Comparison of ENCODE assay signal across 20 cellular contexts in genomic region chr1:229882621-229883020, GRCh38.
A peak's percentile ranks its signal among the peaks of the same experiment; 100 is the strongest.
DNase-seq lines count a peak whose midpoint lies in the region; ATAC-seq lines count a peak whose summit lies in the region.
"Had no signal": no experiment of that assay in that cellular context is flagged by ENCODE, and none has a peak within 500 bp of the region (broad histone marks: within the 10 kb centered on the region; RNA-seq: fewer than 3 reads in every experiment).

No MANE protein-coding gene starts in this region.

- H3K36me3 ChIP-seq in BLaER1 treated with 17β-estradiol and CSF1 and Interleukin-3, amounts not matched to agents 10 nM and 100 nM, result no peaks in the 10 kb centered on the region
- no peaks in the 10 kb centered on the region for H3K36me3 ChIP-seq in neuronal stem cell (replicated peaks in 1 of 2; ENCODE audit: control insufficient read depth in 2 of 2, insufficient read depth in 2 of 2, low read length in 2 of 2)

- no peak overlapping the region; a peak in 1 of 22 replicates for H3K27ac ChIP-seq in BLaER1 treated with 17β-estradiol and CSF1 and Interleukin-3, amounts not matched to agents 10 nM and 100 nM
- H3K27ac ChIP-seq in neuronal stem cell (replicated peaks; ENCODE audit: low read length), result no peak overlapping the region
- H3K27ac ChIP-seq: GM23248, HL-60, RWPE1 had no signal

- no peak overlapping the region for H3K4ac ChIP-seq in neuronal stem cell (ENCODE audit: low read length)

- no CpG with 5 or more reads among the region's 5 CpGs for WGBS in neuronal stem cell (ENCODE audit: extremely low coverage in 2 of 2, insufficient read length in 2 of 2, insufficient replicate concordance in 1 of 2), 2 donors

- H3K27ac Mint-ChIP-seq in activated T-cell treated with anti-CD3 and anti-CD28 coated beads, Interleukin-2, amount 50 U/mL, for 24 hours, result no peak overlapping the region
- H3K27ac Mint-ChIP-seq: CD14-positive monocyte had no signal

- H3K9me3 ChIP-seq in BLaER1 treated with 17β-estradiol and CSF1 and Interleukin-3, amounts not matched to agents 10 nM and 100 nM (replicated peaks in 1 of 11), result no peaks in the 10 kb centered on the region
- H3K9me3 ChIP-seq in neuronal stem cell (replicated peaks in 1 of 2; ENCODE audit: control insufficient read depth in 2 of 2, insufficient read depth in 1 of 2, low read depth in 1 of 2, low read length in 2 of 2), result no peaks in the 10 kb centered on the region

- no peak overlapping the region for H2BK5ac ChIP-seq in neuronal stem cell (ENCODE audit: low read length)

- H3K4me3 ChIP-seq in BLaER1 treated with 17β-estradiol and CSF1 and Interleukin-3, amounts not matched to agents 10 nM and 100 nM, result no peak overlapping the region
- H3K4me3 ChIP-seq in neuronal stem cell (ENCODE audit: low read length in 2 of 2), result no peak overlapping the region
- H3K4me3 ChIP-seq: GM23248 had no signal

- H4K8ac ChIP-seq in neuronal stem cell (ENCODE audit: low read depth, low read length), result no peak overlapping the region

- no peaks in the 10 kb centered on the region for H3K36me3 Mint-ChIP-seq in activated T-cell treated with anti-CD3 and anti-CD28 coated beads, Interleukin-2, amount 50 U/mL, for 24 hours (ENCODE audit: low read depth)
- H3K36me3 Mint-ChIP-seq: CD14-positive monocyte had no signal

- peaks cover 34% of the 10 kb centered on the region for H3K27me3 Mint-ChIP-seq in activated T-cell treated with anti-CD3 and anti-CD28 coated beads, Interleukin-2, amount 50 U/mL, for 24 hours

- H4K91ac ChIP-seq in neuronal stem cell (ENCODE audit: low read depth, low read length, poor library complexity), result no peak overlapping the region

- peaks cover 9 to 17% (median 13%) of the 10 kb centered on the region in 10 experiments for H3K4me1 ChIP-seq in BLaER1 treated with 17β-estradiol and CSF1 and Interleukin-3, amounts not matched to agents 10 nM and 100 nM
- peaks cover 0 to 2% of the 10 kb centered on the region in 2 donors for H3K4me1 ChIP-seq in neuronal stem cell (ENCODE audit: control insufficient read depth in 2 of 2, insufficient read depth in 1 of 2, low read depth in 1 of 2, low read length in 2 of 2)

- peak; percentile 34 for DNase-seq in NCI-H69 (lab: John Stamatoyannopoulos, UW)
- DNase-seq in ecto neural progenitor cell (ENCODE audit: low spot score), result peak; percentile 22
- DNase-seq in neuronal stem cell (ENCODE audit: low spot score), result no peak
- no peak for DNase-seq in NOMO-1 (lab: John Stamatoyannopoulos, UW; ENCODE audit: unreplicated experiment in 2 of 2)
- no peak for DNase-seq in activated T-cell treated with anti-CD3 and anti-CD28 coated beads, Interleukin-2, amount 50 U/mL, for 24 hours
- DNase-seq: DMS 273 treated with DMSO at 0.1 percent for 48 hours, GM23248, NCI-H1417 treated with DMSO at 0.1 percent for 48 hours, NCI-H2081, NCI-H2171 treated with DMSO at 0.1 percent for 48 hours, NCI-H446, NCI-H526 treated with DMSO at 0.1 percent for 48 hours, SIG-M5, T-helper 1 cell had no signal

- no peak overlapping the region for H2BK12ac ChIP-seq in neuronal stem cell (ENCODE audit: low read length)

- no peak overlapping the region for H3K14ac ChIP-seq in neuronal stem cell (ENCODE audit: low read length)

- H2AK5ac ChIP-seq in neuronal stem cell (ENCODE audit: low read depth, low read length), result no peak overlapping the region

- H3K23ac ChIP-seq in neuronal stem cell (ENCODE audit: low read depth, low read length, poor library complexity), result no peak overlapping the region

- H3K9ac ChIP-seq in BLaER1 treated with 17β-estradiol and CSF1 and Interleukin-3, amounts not matched to agents 10 nM and 100 nM, result 0 out of 22 replicates have a peak overlapping the region, but pooled peaks of 1 of the 11 experiments have one; percentile 5
- H3K9ac ChIP-seq in neuronal stem cell (ENCODE audit: low read depth, low read length, poor library complexity), result no peak overlapping the region
- H3K9ac ChIP-seq: GM23248 had no signal

- H3K4me1 Mint-ChIP-seq in activated T-cell treated with anti-CD3 and anti-CD28 coated beads, Interleukin-2, amount 50 U/mL, for 24 hours (ENCODE audit: low read depth), result no peaks in the 10 kb centered on the region
- H3K4me1 Mint-ChIP-seq: CD14-positive monocyte had no signal

- ATAC-seq in GM18868 (IDR thresholded peaks at IDR 0.05; ENCODE audit: unreplicated experiment), result no peak
- ATAC-seq: SK-N-SH treated with all-trans-retinoic acid at 6 μM for 48 hours had no signal

- H3K4me3 Mint-ChIP-seq in activated T-cell treated with anti-CD3 and anti-CD28 coated beads, Interleukin-2, amount 50 U/mL, for 24 hours, result no peak overlapping the region
- H3K4me3 Mint-ChIP-seq: CD14-positive monocyte had no signal

- H3K9me3 Mint-ChIP-seq in activated T-cell treated with anti-CD3 and anti-CD28 coated beads, Interleukin-2, amount 50 U/mL, for 24 hours, result no peaks in the 10 kb centered on the region

- H3K79me1 ChIP-seq in neuronal stem cell (ENCODE audit: low read depth, low read length), result no peaks in the 10 kb centered on the region

- H3K18ac ChIP-seq in neuronal stem cell (ENCODE audit: low read length), result peak overlapping the region; percentile 55

- H2BK15ac ChIP-seq in neuronal stem cell (ENCODE audit: low read length), result no peak overlapping the region

- H3K27me3 ChIP-seq in BLaER1 treated with 17β-estradiol and CSF1 and Interleukin-3, amounts not matched to agents 10 nM and 100 nM, result no peaks in the 10 kb centered on the region
- peaks cover 0 to 3% (median 0%) of the 10 kb centered on the region in 3 experiments for H3K27me3 ChIP-seq in neuronal stem cell (ENCODE audit: control insufficient read depth in 3 of 3, insufficient read depth in 3 of 3, low read depth in 1 of 3, low read length in 3 of 3)

- H2AFZ ChIP-seq in neuronal stem cell (ENCODE audit: low read length), result no peak overlapping the region
- H2AFZ ChIP-seq: GM23248 had no signal

- H3K4me2 ChIP-seq in BLaER1 treated with 17β-estradiol and CSF1 and Interleukin-3, amounts not matched to agents 10 nM and 100 nM, result peak overlapping the region; percentile 36 to 83 (median 69); a peak in 21 of 22 replicates
- H3K4me2 ChIP-seq in neuronal stem cell (ENCODE audit: insufficient read depth, low read length, poor library complexity, severe bottlenecking), result no peak overlapping the region

- H2BK120ac ChIP-seq in neuronal stem cell (ENCODE audit: low read depth, low read length), result no peak overlapping the region

- H4K20me1 ChIP-seq in BLaER1 treated with 17β-estradiol and CSF1 and Interleukin-3, amounts not matched to agents 10 nM and 100 nM, result no peaks in the 10 kb centered on the region

Comparison
In these comparisons a context has a peak if more than half of its experiments do, and no peak if none do; other contexts are left out.
1. DNase-seq: peak in NCI-H69 (single experiment) and ecto neural progenitor cell (single experiment); none in neuronal stem cell (single experiment), NOMO-1 (0 of 2) and activated T-cell treated with anti-CD3 and anti-CD28 coated beads, Interleukin-2, amount 50 U/mL, for 24 hours (single experiment).